13 cellular contexts compared by ENCODE assay signal in the genomic region with DNA sequence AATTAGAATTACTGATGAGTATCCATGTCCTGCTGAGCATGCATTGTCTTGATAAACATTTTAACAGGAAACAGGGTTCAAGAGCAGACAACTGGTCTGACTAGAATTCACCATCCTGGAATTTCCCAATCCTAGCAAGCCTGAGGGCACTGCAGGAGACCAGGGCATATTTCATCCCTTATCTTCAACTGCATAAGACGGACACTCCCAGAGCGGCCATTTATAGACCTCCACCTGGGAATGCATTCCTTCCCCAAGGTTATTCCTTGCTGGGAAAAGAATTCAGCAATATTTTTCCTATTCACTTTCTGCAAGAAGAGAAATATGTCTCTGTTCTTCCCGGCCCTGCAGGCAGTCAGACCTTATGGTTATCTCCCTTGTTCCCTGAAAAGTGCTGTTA. TPM values are rescaled to one million over a fixed set of nuclear protein-coding genes. Genes with fewer than 3 reads are reported as not detected.
"Had no signal": no experiment of that assay in that cellular context is flagged by ENCODE, and none has a peak within 500 bp of the region (broad histone marks: within the 10 kb centered on the region; RNA-seq: fewer than 3 reads in every experiment).

No MANE protein-coding gene starts in this region.

RNA-seq across cellular contexts. Expression of a gene that starts 51.8 kb away (rescaled TPM):
- total RNA-seq: colonic mucosa; dermis microvascular lymphatic vessel endothelial cell; glomerular endothelial cell; kidney epithelial cell; left cardiac atrium; left lung; left ventricle myocardium superior; lower lobe of right lung; lung microvascular endothelial cell; mesenteric fat pad; mucosa of descending colon; myocyte; naive thymus-derived CD8-positive, alpha-beta T cell had no signal
- polyA plus RNA-seq: naive thymus-derived CD8-positive, alpha-beta T cell had no signal
